In genomic region chr9:110545705-110546104, GRCh38 we compare ENCODE assay signal across 1 cellular context.
TF ChIP-seq lines count a peak whose summit lies in the region.

No MANE protein-coding gene starts in this region.

TF ChIP-seq in HepG2, 621 proteins besides CTCF, POLR2A, EP300 and RAD21:
- TF ChIP-seq ZNF841 (CRISPR knock-in tag; IDR thresholded peaks at IDR 0.05; ENCODE audit: borderline replicate concordance) (no peak), ZSCAN20 (CRISPR knock-in tag; IDR thresholded peaks at IDR 0.05; ENCODE audit: borderline replicate concordance) (no peak), JDP2 (CRISPR knock-in tag; IDR thresholded peaks at IDR 0.05; ENCODE audit: borderline replicate concordance) (no peak), NPAS2 (CRISPR knock-in tag; IDR thresholded peaks at IDR 0.05; ENCODE audit: borderline replicate concordance) (no peak), KDM4B (CRISPR knock-in tag; IDR thresholded peaks at IDR 0.05) (no peak), ARID4A (CRISPR knock-in tag; IDR thresholded peaks at IDR 0.05; ENCODE audit: borderline replicate concordance) (no peak)
- TF ChIP-seq, protein P1, sequence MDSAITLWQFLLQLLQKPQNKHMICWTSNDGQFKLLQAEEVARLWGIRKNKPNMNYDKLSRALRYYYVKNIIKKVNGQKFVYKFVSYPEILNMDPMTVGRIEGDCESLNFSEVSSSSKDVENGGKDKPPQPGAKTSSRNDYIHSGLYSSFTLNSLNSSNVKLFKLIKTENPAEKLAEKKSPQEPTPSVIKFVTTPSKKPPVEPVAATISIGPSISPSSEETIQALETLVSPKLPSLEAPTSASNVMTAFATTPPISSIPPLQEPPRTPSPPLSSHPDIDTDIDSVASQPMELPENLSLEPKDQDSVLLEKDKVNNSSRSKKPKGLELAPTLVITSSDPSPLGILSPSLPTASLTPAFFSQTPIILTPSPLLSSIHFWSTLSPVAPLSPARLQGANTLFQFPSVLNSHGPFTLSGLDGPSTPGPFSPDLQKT (CRISPR knock-in tag; IDR thresholded peaks at IDR 0.05; ENCODE audit: borderline replicate concordance) = no peak
